Comparison of ENCODE assay signal across 15 cellular contexts in the genomic region with DNA sequence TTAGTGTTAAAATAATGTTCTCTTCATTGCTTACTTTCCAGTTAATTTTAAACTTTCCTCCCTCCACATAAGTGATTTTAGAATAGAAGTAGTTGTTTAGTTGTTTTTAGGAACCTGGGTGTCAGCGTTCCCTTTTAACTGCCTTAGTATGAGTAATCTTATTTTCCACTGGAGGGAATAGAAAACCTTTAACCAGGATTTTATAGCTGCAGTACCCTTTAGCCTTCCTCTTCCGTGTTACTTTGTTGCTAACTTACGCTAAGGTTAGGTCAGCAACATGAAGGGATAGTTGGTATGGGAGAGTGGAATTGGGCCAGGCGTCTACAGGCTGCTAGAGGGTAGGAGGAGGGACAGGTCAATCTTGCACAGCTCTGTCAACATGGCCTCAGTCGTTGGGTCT. TPM values are rescaled to one million over a fixed set of nuclear protein-coding genes. Genes with fewer than 3 reads are reported as not detected.
DNase-seq lines count a peak whose midpoint lies in the region; TF ChIP-seq lines count a peak whose summit lies in the region.
"Had no signal": no experiment of that assay in that cellular context is flagged by ENCODE, and none has a peak within 500 bp of the region (broad histone marks: within the 10 kb centered on the region; RNA-seq: fewer than 3 reads in every experiment).

No MANE protein-coding gene starts in this region.

- peaks cover 0 to 4% of the 10 kb centered on the region in 2 experiments; a peak in 2 of 4 replicates for H3K4me1 ChIP-seq in SK-N-SH (ENCODE audit: control insufficient read depth in 1 of 2, insufficient read depth in 2 of 2, low read depth in 1 of 2, low read length in 1 of 2)
- H3K4me1 ChIP-seq in effector memory CD4-positive, alpha-beta T cell (ENCODE audit: control insufficient read depth, insufficient read depth, low read length, poor library complexity, severe bottlenecking) = no peaks in the 10 kb centered on the region
- H3K4me1 ChIP-seq: neural progenitor cell had no signal

- no peak for TF ChIP-seq RAD21 in SK-N-SH (IDR thresholded peaks at IDR 0.05; ENCODE audit: low read length)

- no peaks in the 10 kb centered on the region for H3K27me3 Mint-ChIP-seq in T-helper 1 cell treated with Interleukin-12 subunit alpha and Interleukin-12 subunit beta and Interleukin-4 antibody, amounts not matched to agents 30 μg/mL and 1 μg/mL, for 36 hours (ENCODE audit: low read depth)
- H3K27me3 Mint-ChIP-seq in osteocyte (ENCODE audit: unreplicated experiment) = no peaks in the 10 kb centered on the region

- peaks cover 88% of the 10 kb centered on the region for H3K79me2 ChIP-seq in SK-N-SH (ENCODE audit: insufficient read depth)

- H3K27ac ChIP-seq in SK-N-SH (ENCODE audit: low read depth in 2 of 2, low read length in 1 of 2) = peak overlapping the region in 1 of 2 experiments; percentile 65; a peak in 2 of 4 replicates
- peak overlapping the region; percentile 7 for H3K27ac ChIP-seq in effector memory CD4-positive, alpha-beta T cell (ENCODE audit: insufficient read depth, low read length, poor library complexity, severe bottlenecking)
- H3K27ac ChIP-seq: 22Rv1, neural progenitor cell, RWPE1, tibial artery had no signal

- DNase-seq in T-helper 1 cell (no peak), SK-N-SH (no peak), osteocyte (ENCODE audit: extremely low spot score, unreplicated experiment) (no peak), cerebellar cortex (ENCODE audit: low spot score) (no peak), A172 (ENCODE audit: low spot score) (no peak), cerebellum (ENCODE audit: low spot score) (no peak)
- DNase-seq in effector memory CD4-positive, alpha-beta T cell = no peak
- DNase-seq: NCI-H1417, NCI-H526, small intestine, tibial artery had no signal

- CTCF ChIA-PET in SK-N-SH (lab: Yijun Ruan, JAX) = interaction anchor here (1.0 to 6.5 kb wide), 2 partner anchors 13 to 27 kb away, joined by 3 to 43 read pairs; no protein-coding TSS in a partner anchor

- TF ChIP-seq CTCF in SK-N-SH (IDR thresholded peaks at IDR 0.05) = no peak
- no peak for TF ChIP-seq CTCF in osteocyte (IDR thresholded peaks at IDR 0.05)

- H2AFZ ChIP-seq in SK-N-SH (ENCODE audit: low read depth) = no peak overlapping the region
- H2AFZ ChIP-seq: neural progenitor cell had no signal

- H3K4me2 ChIP-seq in SK-N-SH = peak overlapping the region; percentile 9; the same call in 1 of the 2 replicates
- H3K4me2 ChIP-seq: neural progenitor cell had no signal

- H3K9ac ChIP-seq in SK-N-SH = 0 out of 2 replicates have a peak overlapping the region, but pooled peaks have one; percentile 0
- H3K9ac ChIP-seq: neural progenitor cell had no signal

- H3K4me3 Mint-ChIP-seq in T-helper 1 cell treated with Interleukin-12 subunit alpha and Interleukin-12 subunit beta and Interleukin-4 antibody, amounts not matched to agents 30 μg/mL and 1 μg/mL, for 36 hours = no peak overlapping the region
- H3K4me3 Mint-ChIP-seq in osteocyte (ENCODE audit: unreplicated experiment) = no peak overlapping the region
- H3K4me3 Mint-ChIP-seq: neural progenitor cell had no signal

- no peaks in the 10 kb centered on the region for H3K27me3 ChIP-seq in SK-N-SH (ENCODE audit: insufficient read depth)
- no peaks in the 10 kb centered on the region for H3K27me3 ChIP-seq in effector memory CD4-positive, alpha-beta T cell (replicated peaks; ENCODE audit: control insufficient read depth, insufficient read depth, low read length, poor library complexity, severe bottlenecking)
- H3K27me3 ChIP-seq: neural progenitor cell, tibial artery had no signal

- H3K36me3 Mint-ChIP-seq in T-helper 1 cell treated with Interleukin-12 subunit alpha and Interleukin-12 subunit beta and Interleukin-4 antibody, amounts not matched to agents 30 μg/mL and 1 μg/mL, for 36 hours (ENCODE audit: low read depth) = peaks cover 3% of the 10 kb centered on the region
- H3K36me3 Mint-ChIP-seq in osteocyte (ENCODE audit: unreplicated experiment) = peaks cover 21% of the 10 kb centered on the region

- no peaks in the 10 kb centered on the region for H3K9me2 ChIP-seq in SK-N-SH

- H3F3A ChIP-seq in SK-N-SH (replicated peaks; ENCODE audit: insufficient read depth) = peaks cover 22% of the 10 kb centered on the region

- peaks cover 25% of the 10 kb centered on the region for H4K20me1 ChIP-seq in SK-N-SH (ENCODE audit: insufficient read depth)

- POLR2A ChIA-PET in SK-N-SH (lab: Yijun Ruan, JAX) = no interaction called here

- no peaks in the 10 kb centered on the region for H3K9me3 Mint-ChIP-seq in T-helper 1 cell treated with Interleukin-12 subunit alpha and Interleukin-12 subunit beta and Interleukin-4 antibody, amounts not matched to agents 30 μg/mL and 1 μg/mL, for 36 hours
- H3K9me3 Mint-ChIP-seq in osteocyte (ENCODE audit: unreplicated experiment) = no peaks in the 10 kb centered on the region

- H3K9me3 ChIP-seq in SK-N-SH = no peaks in the 10 kb centered on the region
- H3K9me3 ChIP-seq in effector memory CD4-positive, alpha-beta T cell (ENCODE audit: control insufficient read depth, low read length) = no peaks in the 10 kb centered on the region
- H3K9me3 ChIP-seq: tibial artery had no signal

- peaks cover 26% of the 10 kb centered on the region for H3K4me1 Mint-ChIP-seq in T-helper 1 cell treated with Interleukin-12 subunit alpha and Interleukin-12 subunit beta and Interleukin-4 antibody, amounts not matched to agents 30 μg/mL and 1 μg/mL, for 36 hours (ENCODE audit: low read depth)
- peaks cover 32% of the 10 kb centered on the region for H3K4me1 Mint-ChIP-seq in osteocyte (ENCODE audit: unreplicated experiment)

- H3K27ac Mint-ChIP-seq in T-helper 1 cell treated with Interleukin-12 subunit alpha and Interleukin-12 subunit beta and Interleukin-4 antibody, amounts not matched to agents 30 μg/mL and 1 μg/mL, for 36 hours = peak overlapping the region; percentile 97
- peak overlapping the region; percentile 53 for H3K27ac Mint-ChIP-seq in osteocyte (ENCODE audit: unreplicated experiment)

- H3K36me3 ChIP-seq in SK-N-SH (replicated peaks in 1 of 2; ENCODE audit: control insufficient read depth in 1 of 2, insufficient read depth in 2 of 2, low read length in 1 of 2) = peaks cover 50 to 58% of the 10 kb centered on the region in 2 experiments
- no peaks in the 10 kb centered on the region for H3K36me3 ChIP-seq in effector memory CD4-positive, alpha-beta T cell (ENCODE audit: control insufficient read depth, insufficient read depth, low read length)
- H3K36me3 ChIP-seq: neural progenitor cell had no signal

- H3K4me3 ChIP-seq in SK-N-SH (ENCODE audit: low read depth in 2 of 2, low read length in 1 of 2) = no peak overlapping the region
- no peak overlapping the region for H3K4me3 ChIP-seq in effector memory CD4-positive, alpha-beta T cell (ENCODE audit: insufficient read depth, low read depth, low read length, poor library complexity, severe bottlenecking)
- H3K4me3 ChIP-seq: neural progenitor cell, tibial artery had no signal

- 67% methylated on average over 5 of the region's 5 CpGs for WGBS in SK-N-SH (ENCODE audit: low lambda C conversion rate)

- no peak for TF ChIP-seq EP300 in SK-N-SH (IDR thresholded peaks at IDR 0.05; ENCODE audit: borderline replicate concordance in 1 of 2, low read depth in 1 of 2, low read length in 1 of 2)

TF ChIP-seq in SK-N-SH, 30 proteins besides CTCF, POLR2A, EP300 and RAD21:
- TF ChIP-seq, protein P1, sequence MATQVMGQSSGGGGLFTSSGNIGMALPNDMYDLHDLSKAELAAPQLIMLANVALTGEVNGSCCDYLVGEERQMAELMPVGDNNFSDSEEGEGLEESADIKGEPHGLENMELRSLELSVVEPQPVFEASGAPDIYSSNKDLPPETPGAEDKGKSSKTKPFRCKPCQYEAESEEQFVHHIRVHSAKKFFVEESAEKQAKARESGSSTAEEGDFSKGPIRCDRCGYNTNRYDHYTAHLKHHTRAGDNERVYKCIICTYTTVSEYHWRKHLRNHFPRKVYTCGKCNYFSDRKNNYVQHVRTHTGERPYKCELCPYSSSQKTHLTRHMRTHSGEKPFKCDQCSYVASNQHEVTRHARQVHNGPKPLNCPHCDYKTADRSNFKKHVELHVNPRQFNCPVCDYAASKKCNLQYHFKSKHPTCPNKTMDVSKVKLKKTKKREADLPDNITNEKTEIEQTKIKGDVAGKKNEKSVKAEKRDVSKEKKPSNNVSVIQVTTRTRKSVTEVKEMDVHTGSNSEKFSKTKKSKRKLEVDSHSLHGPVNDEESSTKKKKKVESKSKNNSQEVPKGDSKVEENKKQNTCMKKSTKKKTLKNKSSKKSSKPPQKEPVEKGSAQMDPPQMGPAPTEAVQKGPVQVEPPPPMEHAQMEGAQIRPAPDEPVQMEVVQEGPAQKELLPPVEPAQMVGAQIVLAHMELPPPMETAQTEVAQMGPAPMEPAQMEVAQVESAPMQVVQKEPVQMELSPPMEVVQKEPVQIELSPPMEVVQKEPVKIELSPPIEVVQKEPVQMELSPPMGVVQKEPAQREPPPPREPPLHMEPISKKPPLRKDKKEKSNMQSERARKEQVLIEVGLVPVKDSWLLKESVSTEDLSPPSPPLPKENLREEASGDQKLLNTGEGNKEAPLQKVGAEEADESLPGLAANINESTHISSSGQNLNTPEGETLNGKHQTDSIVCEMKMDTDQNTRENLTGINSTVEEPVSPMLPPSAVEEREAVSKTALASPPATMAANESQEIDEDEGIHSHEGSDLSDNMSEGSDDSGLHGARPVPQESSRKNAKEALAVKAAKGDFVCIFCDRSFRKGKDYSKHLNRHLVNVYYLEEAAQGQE (IDR thresholded peaks at IDR 0.05; ENCODE audit: low read depth, low read length) = no peak
- no peak for TF ChIP-seq POLR2AphosphoS5 (IDR thresholded peaks at IDR 0.05; ENCODE audit: low read depth, low read length)
- TF ChIP-seq FOXJ3 (CRISPR knock-in tag; IDR thresholded peaks at IDR 0.05) = no peak
- no peak for TF ChIP-seq TEAD4 (IDR thresholded peaks at IDR 0.05; ENCODE audit: borderline replicate concordance, insufficient read depth)
- TF ChIP-seq TAF1 (IDR thresholded peaks at IDR 0.05; ENCODE audit: borderline replicate concordance, low read depth, low read length) = no peak

RNA-seq across cellular contexts. Expression of gene SMS, which starts 31.5 kb away (rescaled TPM):
- polyA plus RNA-seq in SK-N-SH (2012; rRNA removed) = 86.9 and 116 TPM in 2 replicates
- polyA plus RNA-seq in SK-N-SH (2012; cell fraction: cytosol; rRNA removed) = 134 and 161 TPM in 2 replicates
- polyA plus RNA-seq in SK-N-SH (2012; cell fraction: nucleus; rRNA removed) = 45.9 and 53.9 TPM in 2 replicates
- total RNA-seq in osteocyte = 91.4 and 94.5 TPM in 2 replicates
- 423 and 528 TPM in 2 replicates for total RNA-seq in A172 (2014; rRNA removed; shearing (Covaris generic))
- total RNA-seq in cerebellum = 58.1 TPM
